1 cellular context compared by ENCODE assay signal in genomic region chr22:43520632-43521039, GRCh38.
A peak's percentile ranks its signal among the peaks of the same experiment; 100 is the strongest.
TF ChIP-seq lines count a peak whose summit lies in the region.

No MANE protein-coding gene starts in this region.

TF ChIP-seq in GM12878, 131 proteins besides CTCF, POLR2A, EP300 and RAD21 (continued from another document):
- TF ChIP-seq ETV6 (conservative IDR thresholded peaks at IDR 0.05 in 1 of 2, IDR thresholded peaks at IDR 0.05 in 1 of 2; ENCODE audit: borderline replicate concordance in 1 of 2, low read depth in 1 of 2) = peak in 1 of 2 experiments; percentile 30; a peak in 1 of 4 replicates
- 0 out of 4 replicates have a peak, but pooled peaks of 1 of the 2 experiments have one; percentile 27 for TF ChIP-seq CEBPB (IDR thresholded peaks at IDR 0.05; ENCODE audit: borderline replicate concordance in 1 of 2, low read depth in 2 of 2, low read length in 2 of 2)
- no peak for TF ChIP-seq DPF2 (IDR thresholded peaks at IDR 0.05)
- TF ChIP-seq MEF2A (IDR thresholded peaks at IDR 0.05; ENCODE audit: insufficient read depth, low read depth, low read length) = peak; percentile 88
- TF ChIP-seq POLR2AphosphoS2 (IDR thresholded peaks at IDR 0.05; ENCODE audit: low read depth, low read length) = no peak
- TF ChIP-seq CREB1 (IDR thresholded peaks at IDR 0.05; ENCODE audit: low read depth) = peak; percentile 30; the same call in 1 of the 2 replicates
- TF ChIP-seq SIX5 (IDR thresholded peaks at IDR 0.05; ENCODE audit: low read depth, low read length, severe bottlenecking) = no peak
- TF ChIP-seq YY1 (IDR thresholded peaks at IDR 0.05; ENCODE audit: low read depth, low read length) = peak; percentile 85
- peak; percentile 60; the same call in 1 of the 3 replicates for TF ChIP-seq POU2F2 (IDR thresholded peaks at IDR 0.05; ENCODE audit: borderline replicate concordance, low read depth, low read length)
- TF ChIP-seq MTA3 (IDR thresholded peaks at IDR 0.05; ENCODE audit: borderline replicate concordance, low read length) = peak; percentile 64; the same call in 1 of the 2 replicates
- TF ChIP-seq BACH1 (IDR thresholded peaks at IDR 0.05; ENCODE audit: borderline replicate concordance) = no peak
- 0 out of 2 replicates have a peak, but pooled peaks have one; percentile 73 for TF ChIP-seq PML (IDR thresholded peaks at IDR 0.05; ENCODE audit: low read length)
- no peak for TF ChIP-seq IKZF1 (conservative IDR thresholded peaks at IDR 0.05)
- TF ChIP-seq FOXM1 (IDR thresholded peaks at IDR 0.05; ENCODE audit: low read depth, low read length) = peak; percentile 87
- TF ChIP-seq BCL3 (IDR thresholded peaks at IDR 0.05; ENCODE audit: borderline replicate concordance, insufficient read depth, low read depth, low read length, poor library complexity, severe bottlenecking) = peak; percentile 47
- peak; percentile 99 for TF ChIP-seq JUNB (IDR thresholded peaks at IDR 0.05)
- TF ChIP-seq SPI1 (IDR thresholded peaks at IDR 0.05; ENCODE audit: borderline replicate concordance, insufficient read depth, low read depth, low read length) = no peak
- peak; percentile 49; the same call in 1 of the 2 replicates for TF ChIP-seq GABPA (IDR thresholded peaks at IDR 0.05; ENCODE audit: low read depth)
- TF ChIP-seq NFIC (IDR thresholded peaks at IDR 0.05; ENCODE audit: low read depth, low read length) = peak; percentile 92
- peak; percentile 83 for TF ChIP-seq RUNX3 (IDR thresholded peaks at IDR 0.05; ENCODE audit: low read length)
- peak in 1 of 2 experiments; percentile 49; a peak in 2 of 4 replicates for TF ChIP-seq IKZF2 (IDR thresholded peaks at IDR 0.05)
- no peak for TF ChIP-seq PKNOX1 (IDR thresholded peaks at IDR 0.05)
- TF ChIP-seq ZNF384 (IDR thresholded peaks at IDR 0.05; ENCODE audit: borderline replicate concordance, low read depth, low read length) = no peak
- TF ChIP-seq ZBED1 (IDR thresholded peaks at IDR 0.05; ENCODE audit: borderline replicate concordance) = peak; percentile 61; the same call in 1 of the 2 replicates
- TF ChIP-seq IRF4 (IDR thresholded peaks at IDR 0.05; ENCODE audit: low read depth, low read length) = peak; percentile 87
- no peak for TF ChIP-seq ASH2L (IDR thresholded peaks at IDR 0.05; ENCODE audit: borderline replicate concordance, low read depth)
- peak; percentile 85 for TF ChIP-seq EED (IDR thresholded peaks at IDR 0.05; ENCODE audit: low read depth)
- TF ChIP-seq CREM (IDR thresholded peaks at IDR 0.05; ENCODE audit: low read depth) = peak; percentile 74; the same call in 1 of the 2 replicates
TF ChIP-seq in GM12878: peak in this region for 21.
